Comparison of ENCODE assay signal across 1 cellular context in the genomic region with DNA sequence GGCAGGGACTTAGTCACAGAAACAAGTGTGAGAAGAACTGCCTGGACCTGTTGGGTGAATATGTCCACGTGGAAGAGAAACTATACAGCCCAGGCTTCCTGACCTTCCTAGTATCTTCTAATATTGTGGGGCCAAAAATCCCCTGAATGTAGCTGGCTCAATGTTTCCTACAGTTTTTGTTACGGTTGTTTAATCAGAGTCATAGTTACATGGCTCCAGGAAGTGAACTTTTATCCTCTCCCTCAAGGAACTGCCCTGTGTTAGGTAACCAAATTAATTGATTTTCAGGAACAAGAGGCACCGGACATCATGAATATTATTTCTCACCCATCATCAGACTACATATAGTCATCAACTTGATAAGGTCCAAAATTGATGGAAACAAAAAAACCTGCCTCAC.
TF ChIP-seq lines count a peak whose summit lies in the region.

No MANE protein-coding gene starts in this region.

TF ChIP-seq in A549, 52 proteins besides CTCF, POLR2A, EP300 and RAD21 (continued from another document):
- TF ChIP-seq, protein P1, sequence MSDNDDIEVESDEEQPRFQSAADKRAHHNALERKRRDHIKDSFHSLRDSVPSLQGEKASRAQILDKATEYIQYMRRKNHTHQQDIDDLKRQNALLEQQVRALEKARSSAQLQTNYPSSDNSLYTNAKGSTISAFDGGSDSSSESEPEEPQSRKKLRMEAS (IDR thresholded peaks at IDR 0.05): no peak
- TF ChIP-seq CEBPB (IDR thresholded peaks at IDR 0.05) (no peak), JUN (IDR thresholded peaks at IDR 0.05) (no peak), HDAC2 (IDR thresholded peaks at IDR 0.05) (no peak), CHD2 (IDR thresholded peaks at IDR 0.05; ENCODE audit: low read length, partially characterized antibody) (no peak)
TF ChIP-seq in A549: peak in this region for 0.
